Comparison of ENCODE assay signal across 9 cellular contexts in genomic region chr7:143901360-143901709, GRCh38. TPM values are rescaled to one million over a fixed set of nuclear protein-coding genes. Genes with fewer than 3 reads are reported as not detected.
DNase-seq lines count a peak whose midpoint lies in the region; ATAC-seq and TF ChIP-seq lines count a peak whose summit lies in the region.
"Had no signal": no experiment of that assay in that cellular context is flagged by ENCODE, and none has a peak within 500 bp of the region (broad histone marks: within the 10 kb centered on the region; RNA-seq: fewer than 3 reads in every experiment).

No MANE protein-coding gene starts in this region.

- TF ChIP-seq CTCF in Caco-2 (IDR thresholded peaks at IDR 0.05; ENCODE audit: insufficient read depth in 1 of 2, low read depth in 1 of 2, low read length in 1 of 2, severe bottlenecking in 1 of 2, unreplicated experiment in 1 of 2) (no peak), adrenal gland (IDR thresholded peaks at IDR 0.05) (no peak)

- POLR2A ChIA-PET in Caco-2 (lab: Charles Lee) = interaction anchor here (0.8 to 2.5 kb wide), 6 partner anchors 19 to 227 kb away, joined by 3 to 31 read pairs (median 4); no protein-coding TSS in a partner anchor

- TF ChIP-seq POLR2A in adrenal gland (IDR thresholded peaks at IDR 0.05) = peak in 1 of 2 donors; percentile 2

- CTCF ChIA-PET in Caco-2 (lab: Charles Lee) = interaction anchor here (0.9 to 3.5 kb wide), 12 partner anchors 9 to 227 kb away, joined by 3 to 20 read pairs (median 6); partner anchors contain the start of gene OR2F2

- intact Hi-C loops in Caco-2 (cut with micrococcal nuclease; ENCODE audit: unreplicated experiment) (loop anchor here (1.0 to 2.0 kb wide), 4 partner anchors 64 to 126 kb away; no protein-coding TSS in a partner anchor), adrenal gland (cut with DNase I) (no loop called here), right cardiac atrium (cut with DNase I) (no loop called here)

- H3K27ac ChIP-seq in adrenal gland (peak overlapping the region; percentile 82 to 96 (median 87)), right cardiac atrium (ENCODE audit: low read length) (peak overlapping the region; percentile 99), rectal smooth muscle tissue (ENCODE audit: low read depth, low read length) (peak overlapping the region; percentile 98)

- WGBS in adrenal gland, 4 donors = 0 to 2% (median 0%) methylated on average over 8 to 15 of the region's 15 CpGs
- WGBS in right cardiac atrium = under 1% methylated on average over 15 of the region's 15 CpGs

- peaks cover 36% of the 10 kb centered on the region for H3K4me1 Mint-ChIP-seq in Caco-2 (ENCODE audit: low read depth, unreplicated experiment)

- no peaks in the 10 kb centered on the region for H3K27me3 Mint-ChIP-seq in Caco-2 (ENCODE audit: insufficient read depth, unreplicated experiment)

- H3K4me3 Mint-ChIP-seq in Caco-2 (ENCODE audit: unreplicated experiment) = peak overlapping the region; percentile 92

- ATAC-seq in HG03457 (IDR thresholded peaks at IDR 0.05; ENCODE audit: unreplicated experiment) (peak; percentile 13), right cardiac atrium (peak; percentile 39 to 59), GM21447 (IDR thresholded peaks at IDR 0.05; ENCODE audit: unreplicated experiment) (no peak), GM21423 (IDR thresholded peaks at IDR 0.05; ENCODE audit: unreplicated experiment) (no peak)

- H3K9ac ChIP-seq in rectal smooth muscle tissue (ENCODE audit: low read length) = peak overlapping the region; percentile 57

- no TSS peak for BruUV-seq in Caco-2 (replicated peaks; lab: Mats Ljungman, UMichigan)

- peak overlapping the region; percentile 94 for H3K27ac Mint-ChIP-seq in Caco-2 (ENCODE audit: unreplicated experiment)

- H3K4me1 ChIP-seq in Caco-2 (peaks cover 25% of the 10 kb centered on the region), adrenal gland (replicated peaks in 1 of 2) (peaks cover 16 to 37% of the 10 kb centered on the region in 2 donors), right cardiac atrium (ENCODE audit: control insufficient read depth, insufficient read depth, low read length) (peaks cover 9% of the 10 kb centered on the region), rectal smooth muscle tissue (ENCODE audit: control insufficient read depth, insufficient read depth, low read length) (peaks cover 14% of the 10 kb centered on the region)

- H3K36me3 ChIP-seq in Caco-2 (ENCODE audit: control insufficient read depth, insufficient read depth, low read length) = 0 out of 2 replicates have a peak, but pooled peaks cover 1% of the 10 kb centered on the region
- no peaks in the 10 kb centered on the region for H3K36me3 ChIP-seq in adrenal gland (replicated peaks in 1 of 2)
- H3K36me3 ChIP-seq in rectal smooth muscle tissue (ENCODE audit: control insufficient read depth, insufficient read depth, low read length) = no peaks in the 10 kb centered on the region

- DNase-seq in Caco-2 (no peak), adrenal gland (peak in 6 of 7 donors; percentile 47 to 73 (median 57)), right cardiac atrium (peak; percentile 46 to 76 (median 70)), COLO829 (ENCODE audit: low spot score) (no peak)

- no peaks in the 10 kb centered on the region for H3K9me3 Mint-ChIP-seq in Caco-2 (ENCODE audit: unreplicated experiment)

- peaks cover 18% of the 10 kb centered on the region for H3K36me3 Mint-ChIP-seq in Caco-2 (ENCODE audit: insufficient read depth, unreplicated experiment)

- no peaks in the 10 kb centered on the region for H3K9me3 ChIP-seq in Caco-2
- peaks cover 0 to under 1% (median 0%) of the 10 kb centered on the region in 3 donors for H3K9me3 ChIP-seq in adrenal gland (replicated peaks in 1 of 3)
- no peaks in the 10 kb centered on the region for H3K9me3 ChIP-seq in right cardiac atrium (ENCODE audit: control insufficient read depth, low read length)

- H3K27me3 ChIP-seq in Caco-2 (replicated peaks; ENCODE audit: control insufficient read depth, insufficient read depth, low read length) = no peaks in the 10 kb centered on the region
- no peaks in the 10 kb centered on the region for H3K27me3 ChIP-seq in adrenal gland
- no peaks in the 10 kb centered on the region for H3K27me3 ChIP-seq in right cardiac atrium (ENCODE audit: control insufficient read depth, insufficient read depth)
- no peaks in the 10 kb centered on the region for H3K27me3 ChIP-seq in rectal smooth muscle tissue (ENCODE audit: control insufficient read depth, insufficient read depth, low read length)

- H3K4me3 ChIP-seq in Caco-2 (ENCODE audit: low read depth, low read length) (peak overlapping the region; percentile 90), adrenal gland (peak overlapping the region; percentile 25 to 90 (median 71)), right cardiac atrium (ENCODE audit: low read length) (peak overlapping the region; percentile 83), rectal smooth muscle tissue (ENCODE audit: low read length) (peak overlapping the region; percentile 90)

RNA-seq across cellular contexts. Expression of gene TCAF1, which starts 0.6 kb away (rescaled TPM):
- total RNA-seq in Caco-2 (2022) (92.3 and 95.1 TPM in 2 replicates), adrenal gland (100 to 1,000 TPM; 105 to 177 (median 124) TPM), right cardiac atrium (10 to 100 TPM; 22.1 to 33.7 (median 25.2) TPM)
- polyA plus RNA-seq in adrenal gland (100 to 1,000 TPM in 1 of 3 donors, 10 to 100 TPM in 2; 41.3 to 102 (median 63.3) TPM), right cardiac atrium (12.7 TPM)

RNA-seq across cellular contexts. Expression of gene OR2F2, which starts 33.7 kb away (rescaled TPM):
- total RNA-seq in Caco-2 (2022) (not detected in 2 replicates), adrenal gland (not detected), right cardiac atrium (not detected)
- polyA plus RNA-seq in adrenal gland (not detected), right cardiac atrium (not detected)
- total RNA-seq: SK-MEL-5 had no signal

RNA-seq across cellular contexts. Expression of gene OR2F1, which starts 53.3 kb away (rescaled TPM):
- total RNA-seq in Caco-2 (2022) = 1.6 TPM in 1 of 2 replicates, not detected in the other
- not detected for total RNA-seq in adrenal gland
- not detected for polyA plus RNA-seq in adrenal gland
- total RNA-seq in right cardiac atrium = not detected
- polyA plus RNA-seq in right cardiac atrium = not detected
- total RNA-seq: SK-MEL-5 had no signal

Comparison
In these comparisons a context has a peak if more than half of its experiments do, and no peak if none do; other contexts are left out.
1. DNase-seq: peak in adrenal gland (6 of 7) and right cardiac atrium (3 of 3); none in Caco-2 (0 of 2) and COLO829 (single experiment).
2. ATAC-seq: peak in HG03457 (single experiment) and right cardiac atrium (2 of 2); none in GM21447 (single experiment) and GM21423 (single experiment).
3. Peak in every context shown above with its lines, with median percentiles within 50 percentile points of each other: H3K4me3 ChIP-seq and H3K27ac ChIP-seq.